In the genomic region with DNA sequence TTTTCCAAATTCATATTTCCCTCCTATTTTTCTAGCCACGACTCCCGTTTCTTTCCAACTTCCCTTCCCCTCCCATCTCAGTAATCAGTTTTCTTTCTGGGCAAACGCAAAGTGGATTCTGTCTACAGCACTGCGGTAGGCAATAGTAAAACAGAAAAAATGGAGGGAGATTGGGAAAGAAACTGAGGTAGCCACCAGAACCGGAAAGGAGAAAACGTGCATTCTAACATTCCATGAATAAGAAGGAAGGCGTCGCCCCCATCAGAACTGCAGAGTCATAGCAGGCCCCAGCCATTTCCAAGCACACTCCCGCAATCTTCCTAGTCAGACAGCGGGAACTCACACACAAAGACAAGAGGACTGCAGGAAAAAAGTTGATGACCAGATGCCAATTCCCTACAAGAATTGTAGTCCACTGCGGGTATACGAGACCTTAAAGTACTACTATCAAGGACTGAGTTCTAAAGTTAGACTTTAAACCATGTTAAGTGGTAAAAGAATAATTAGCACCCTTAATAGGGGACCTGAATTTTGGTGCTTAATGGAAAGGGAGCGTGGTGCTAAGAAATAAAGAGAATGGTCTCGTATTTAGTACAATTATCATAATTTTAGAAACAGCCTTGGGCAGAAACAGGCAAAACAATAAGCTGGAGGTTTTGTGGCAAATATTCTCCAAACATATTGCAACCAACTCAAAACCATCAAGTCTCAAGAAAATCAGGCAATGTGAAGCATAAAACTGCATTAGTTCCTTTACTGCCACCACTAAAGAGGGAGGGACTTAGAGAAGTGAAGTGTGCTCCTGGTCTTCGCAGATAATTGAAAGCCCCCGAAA, we compare ENCODE assay signal across 7 cellular contexts. TPM values are rescaled to one million over a fixed set of nuclear protein-coding genes. Genes with fewer than 3 reads are reported as not detected.
DNase-seq lines count a peak whose midpoint lies in the region; ATAC-seq and TF ChIP-seq lines count a peak whose summit lies in the region.

No MANE protein-coding gene starts in this region.

- peak overlapping the region; percentile 87 to 96 (median 96) for H3K27ac Mint-ChIP-seq in nephron

- ATAC-seq in HG03520 (IDR thresholded peaks at IDR 0.05; ENCODE audit: unreplicated experiment) = no peak

- peaks cover 31% of the 10 kb centered on the region for H3K36me3 Mint-ChIP-seq in nephron (ENCODE audit: low read depth)

- H3K4me3 ChIP-seq in WI38 (ENCODE audit: low read depth, low read length) (peak overlapping the region; percentile 85), fibroblast of the aortic adventitia (ENCODE audit: low read depth, low read length) (peak overlapping the region; percentile 88)

- H3K4me3 Mint-ChIP-seq in nephron = peak overlapping the region; percentile 91 to 93 (median 93)

- peak; percentile 55 for DNase-seq in GM04504 (ENCODE audit: low read depth)
- peak; percentile 88 for DNase-seq in NCI-H146 (lab: John Stamatoyannopoulos, UW)
- DNase-seq in fibroblast of the aortic adventitia (ENCODE audit: low read depth) = peak; percentile 90
- DNase-seq in activated CD8-positive, alpha-beta memory T cell treated with anti-CD3 and anti-CD28 coated beads, Interleukin-2, amount 50 U/mL, for 4 hours = no peak

- H3K9me3 Mint-ChIP-seq in nephron = no peaks in the 10 kb centered on the region

- TF ChIP-seq CTCF in WI38 (IDR thresholded peaks at IDR 0.05; ENCODE audit: low read depth, low read length) (no peak), fibroblast of the aortic adventitia (IDR thresholded peaks at IDR 0.05; ENCODE audit: insufficient read depth, low read length) (peak; percentile 15), nephron (IDR thresholded peaks at IDR 0.05; ENCODE audit: unreplicated experiment in 3 of 3) (peak in 2 of 3 experiments; percentile 9 to 22)

- H3K4me1 Mint-ChIP-seq in nephron = peaks cover 56% of the 10 kb centered on the region

- H3K27me3 Mint-ChIP-seq in nephron (ENCODE audit: low read depth) = no peaks in the 10 kb centered on the region

RNA-seq across cellular contexts. Expression of gene PFN2, which starts 1.4 kb away (rescaled TPM):
- 161 and 198 TPM in 2 replicates for total RNA-seq in fibroblast of the aortic adventitia (ENCODE audit: low replicate concordance)
